Comparison of ENCODE assay signal across 8 cellular contexts in the genomic region with DNA sequence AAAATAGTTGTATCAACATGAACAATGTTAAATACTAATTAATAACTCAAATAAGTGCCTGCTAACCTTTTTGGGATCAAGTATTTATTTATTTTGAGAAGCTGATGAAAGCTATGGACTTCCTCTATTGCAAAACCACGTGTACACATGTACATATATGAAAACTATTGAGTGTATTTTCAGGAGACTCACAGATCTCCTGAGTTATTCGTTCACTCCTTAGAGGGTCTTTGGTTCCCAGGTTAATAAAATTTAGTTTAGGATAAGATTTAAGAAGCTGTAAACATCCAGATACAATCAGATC.
DNase-seq lines count a peak whose midpoint lies in the region; ATAC-seq and TF ChIP-seq lines count a peak whose summit lies in the region.

No MANE protein-coding gene starts in this region.

- peaks cover 6% of the 10 kb centered on the region for H3K9me3 Mint-ChIP-seq in neural progenitor cell

- H3K27me3 Mint-ChIP-seq in neural progenitor cell (ENCODE audit: insufficient read depth, low read depth) = no peaks in the 10 kb centered on the region

- H3K4me1 ChIP-seq in neural progenitor cell (no peaks in the 10 kb centered on the region), colonic mucosa (no peaks in the 10 kb centered on the region)

- no peaks in the 10 kb centered on the region for H3F3A ChIP-seq in neural progenitor cell (ENCODE audit: low read depth)

- H3K9me3 ChIP-seq in neural progenitor cell (ENCODE audit: low read depth) (no peaks in the 10 kb centered on the region), colonic mucosa (no peaks in the 10 kb centered on the region)

- no peak overlapping the region for H3K4me3 ChIP-seq in neural progenitor cell
- H3K4me3 ChIP-seq in colonic mucosa = no peak overlapping the region

- intact Hi-C loops in left ventricle myocardium superior (cut with micrococcal nuclease) = no loop called here
- intact Hi-C loops in colonic mucosa (cut with DNase I) = loop anchor here (2.0 kb wide), 1 partner anchor 48 kb away; no protein-coding TSS in a partner anchor

- no peaks in the 10 kb centered on the region for H4K20me1 ChIP-seq in neural progenitor cell (ENCODE audit: low read depth)

- H3K36me3 ChIP-seq in neural progenitor cell = no peaks in the 10 kb centered on the region
- no peaks in the 10 kb centered on the region for H3K36me3 ChIP-seq in colonic mucosa

- H3K4me2 ChIP-seq in neural progenitor cell = no peak overlapping the region

- H2AFZ ChIP-seq in neural progenitor cell (replicated peaks) = no peak overlapping the region

- H3K9ac ChIP-seq in neural progenitor cell (no peak overlapping the region), colonic mucosa (ENCODE audit: low read depth in 2 of 2, low read length in 2 of 2) (no peak overlapping the region)

- ATAC-seq in GM18858 (IDR thresholded peaks at IDR 0.05; ENCODE audit: unreplicated experiment) (peak; percentile 30), GM21786 (IDR thresholded peaks at IDR 0.05; ENCODE audit: unreplicated experiment) (peak; percentile 27), HG03571 (IDR thresholded peaks at IDR 0.05; ENCODE audit: unreplicated experiment) (peak; percentile 32), left ventricle myocardium superior (peak; percentile 47)

- H3K27ac ChIP-seq in neural progenitor cell = no peak overlapping the region
- no peak overlapping the region for H3K27ac ChIP-seq in colonic mucosa

- no peaks in the 10 kb centered on the region for H3K79me2 ChIP-seq in neural progenitor cell (ENCODE audit: low read depth)

- no peak for TF ChIP-seq CTCF in neural progenitor cell (IDR thresholded peaks at IDR 0.05)
- TF ChIP-seq CTCF in colonic mucosa (IDR thresholded peaks at IDR 0.05) = no peak

- no peak overlapping the region for H3K27ac Mint-ChIP-seq in neural progenitor cell

- peaks cover 7% of the 10 kb centered on the region for H3K36me3 Mint-ChIP-seq in neural progenitor cell

- DNase-seq in left ventricle myocardium superior = no peak
- DNase-seq in middle frontal gyrus (ENCODE audit: extremely low spot score, low spot score) = no peak
- DNase-seq in neural progenitor cell (ENCODE audit: low spot score) = no peak
- no peak for DNase-seq in NCI-H69 (lab: John Stamatoyannopoulos, UW)
- DNase-seq in colonic mucosa = no peak

- no peaks in the 10 kb centered on the region for H3K4me1 Mint-ChIP-seq in neural progenitor cell

- no peak overlapping the region for H3K4me3 Mint-ChIP-seq in neural progenitor cell

- H3K27me3 ChIP-seq in neural progenitor cell = no peaks in the 10 kb centered on the region
- no peaks in the 10 kb centered on the region for H3K27me3 ChIP-seq in colonic mucosa
